In genomic region chr22:30728829-30729228, GRCh38 we compare ENCODE assay signal across 25 cellular contexts.
"Had no signal": no experiment of that assay in that cellular context is flagged by ENCODE, and none has a peak within 500 bp of the region (broad histone marks: within the 10 kb centered on the region; RNA-seq: fewer than 3 reads in every experiment).

No MANE protein-coding gene starts in this region.

- H3K4me2 ChIP-seq: neural progenitor cell had no signal

- H3K9me3 ChIP-seq: ovary, psoas muscle, right lobe of liver, sigmoid colon, stomach, thoracic aorta, thyroid gland, tibial nerve, upper lobe of left lung, vagina had no signal

- H3K4me3 ChIP-seq: neural progenitor cell, ovary, psoas muscle, right lobe of liver, sigmoid colon, stomach, thoracic aorta, thyroid gland, tibial nerve, upper lobe of left lung, vagina had no signal

- H2AFZ ChIP-seq: neural progenitor cell, parathyroid adenoma had no signal

- H3K9ac ChIP-seq: neural progenitor cell, parathyroid adenoma had no signal

- ATAC-seq: psoas muscle; right cardiac atrium; right lobe of liver; stimulated activated effector memory CD8-positive, alpha-beta T cell treated with anti-CD3 and anti-CD28 coated beads, Interleukin-12 subunit alpha, Interleukin-12 subunit beta, amount 100 ng/mL, for 72 hours; stimulated activated naive B cell treated with anti-CD40 and anti-IgM and Interleukin-4, amounts not matched to agents 10 μg/mL and 1 μg/mL and 100 μg/mL, for 72 hours had no signal

- H3K4me1 ChIP-seq: neural progenitor cell, parathyroid adenoma, psoas muscle, right lobe of liver, sigmoid colon, stomach, thyroid gland, tibial nerve, upper lobe of left lung, vagina had no signal

- FAIRE-seq: small intestine, urothelium cell line had no signal

- H3K27ac ChIP-seq: neural progenitor cell, ovary, parathyroid adenoma, psoas muscle, right lobe of liver, sigmoid colon, stomach, thoracic aorta, thyroid gland, tibial nerve, upper lobe of left lung, vagina had no signal

- H3K27me3 ChIP-seq: neural progenitor cell, ovary, right lobe of liver, sigmoid colon, stomach, thyroid gland, tibial nerve, upper lobe of left lung, vagina had no signal

- DNase-seq: occipital lobe; ovary; posterior cingulate gyrus; psoas muscle; right cardiac atrium; right lobe of liver; sigmoid colon; small intestine; stimulated activated CD4-positive, alpha-beta T cell treated with anti-CD3 and anti-CD28 coated beads, Interleukin-15, amount 100 ng/mL, for 24 hours; stimulated activated CD4-positive, alpha-beta T cell treated with anti-CD3 and anti-CD28 coated beads, Interleukin-2, amount 100 ng/mL, for 24 hours; stimulated activated CD4-positive, alpha-beta T cell treated with anti-CD3 and anti-CD28 coated beads, Interleukin-2, amount 100 ng/mL, for 48 hours; stimulated activated CD4-positive, alpha-beta T cell treated with anti-CD3 and anti-CD28 coated beads, Interleukin-4, amount 100 ng/mL, for 24 hours; stimulated activated naive B cell treated with anti-CD40 and anti-IgM and Interleukin-4, amounts not matched to agents 10 μg/mL and 1 μg/mL and 100 μg/mL, for 72 hours; stimulated activated naive CD4-positive, alpha-beta T cell treated with Interleukin-2 at 50 U/mL for 16 hours; stomach; thyroid gland; trophoblast cell; upper lobe of left lung had no signal

- H3K79me2 ChIP-seq: parathyroid adenoma had no signal

- H3K36me3 ChIP-seq: neural progenitor cell, ovary, right lobe of liver, sigmoid colon, stomach, thoracic aorta, thyroid gland, tibial nerve, upper lobe of left lung, vagina had no signal
